ENCODE assay signal across 2 cellular contexts in genomic region chr16:70453117-70453890, GRCh38.
A peak's percentile ranks its signal among the peaks of the same experiment; 100 is the strongest.
TF ChIP-seq lines count a peak whose summit lies in the region.

No MANE protein-coding gene starts in this region.

TF ChIP-seq in K562, 482 proteins besides CTCF, POLR2A, EP300 and RAD21:
- TF ChIP-seq ASH1L (IDR thresholded peaks at IDR 0.05; ENCODE audit: borderline replicate concordance, low read depth, partially characterized antibody) (no peak), ZFX (CRISPR knock-in tag; IDR thresholded peaks at IDR 0.05) (no peak), BCOR (IDR thresholded peaks at IDR 0.05) (peak; percentile 68; the same call in 1 of the 2 replicates), MAFF (IDR thresholded peaks at IDR 0.05; ENCODE audit: low read length) (no peak), SMC3 (conservative IDR thresholded peaks at IDR 0.05; ENCODE audit: insufficient read depth, low read depth, low read length) (no peak), TBL1XR1 (IDR thresholded peaks at IDR 0.05; ENCODE audit: low read length in 2 of 2) (no peak), PHF20 (IDR thresholded peaks at IDR 0.05; ENCODE audit: partially characterized antibody) (no peak), SIRT6 (IDR thresholded peaks at IDR 0.05; ENCODE audit: low read depth, low read length) (no peak), MYNN (IDR thresholded peaks at IDR 0.05) (no peak), MYNN (CRISPR knock-in tag; IDR thresholded peaks at IDR 0.05) (no peak), HNRNPL (IDR thresholded peaks at IDR 0.05; ENCODE audit: low read depth, low read length) (no peak), ZEB2 (IDR thresholded peaks at IDR 0.05) (0 out of 2 replicates have a peak, but pooled peaks have one; percentile 11), VEZF1 (CRISPR knock-in tag; IDR thresholded peaks at IDR 0.05) (no peak), KDM1A (IDR thresholded peaks at IDR 0.05) (no peak), ZFP36 (IDR thresholded peaks at IDR 0.05; ENCODE audit: low read depth, low read length, partially characterized antibody) (no peak), TAF9B (IDR thresholded peaks at IDR 0.05; ENCODE audit: partially characterized antibody) (no peak), HMBOX1 (IDR thresholded peaks at IDR 0.05) (peak; percentile 21; the same call in 1 of the 2 replicates), ELF4 (CRISPR knock-in tag; IDR thresholded peaks at IDR 0.05) (no peak), SMAD1 (IDR thresholded peaks at IDR 0.05; ENCODE audit: low read depth, low read length, partially characterized antibody) (peak; percentile 6), ZNF76 (CRISPR knock-in tag; IDR thresholded peaks at IDR 0.05; ENCODE audit: borderline replicate concordance) (no peak), BCLAF1 (IDR thresholded peaks at IDR 0.05; ENCODE audit: borderline replicate concordance in 1 of 2, control insufficient read depth in 1 of 2, low read depth in 2 of 2, low read length in 1 of 2) (no peak), KDM5B (IDR thresholded peaks at IDR 0.05; ENCODE audit: insufficient replicate concordance, low read depth, low read length) (peak; percentile 0)
- TF ChIP-seq, protein P1, sequence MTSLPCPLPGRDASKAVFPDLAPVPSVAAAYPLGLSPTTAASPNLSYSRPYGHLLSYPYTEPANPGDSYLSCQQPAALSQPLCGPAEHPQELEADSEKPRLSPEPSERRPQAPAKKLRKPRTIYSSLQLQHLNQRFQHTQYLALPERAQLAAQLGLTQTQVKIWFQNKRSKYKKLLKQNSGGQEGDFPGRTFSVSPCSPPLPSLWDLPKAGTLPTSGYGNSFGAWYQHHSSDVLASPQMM (CRISPR knock-in tag; IDR thresholded peaks at IDR 0.05) = no peak
TF ChIP-seq in K562: peak in this region for 5.

TF ChIP-seq in liver, 16 proteins besides CTCF, POLR2A, EP300 and RAD21 (continued from another document):
- no peak for TF ChIP-seq TAF1 (conservative IDR thresholded peaks at IDR 0.05)
- TF ChIP-seq MAX (IDR thresholded peaks at IDR 0.05) = no peak
- no peak for TF ChIP-seq EGR1 (IDR thresholded peaks at IDR 0.05; ENCODE audit: low read depth in 2 of 2)
- TF ChIP-seq NR2F2 (IDR thresholded peaks at IDR 0.05) = no peak
- no peak for TF ChIP-seq GABPA (IDR thresholded peaks at IDR 0.05 in 1 of 2, conservative IDR thresholded peaks at IDR 0.05 in 1 of 2)
- no peak for TF ChIP-seq FOXA2 (IDR thresholded peaks at IDR 0.05)
- no peak for TF ChIP-seq HNF4G (IDR thresholded peaks at IDR 0.05)
- no peak for TF ChIP-seq HNF4A (conservative IDR thresholded peaks at IDR 0.05)
- TF ChIP-seq, protein P2, sequence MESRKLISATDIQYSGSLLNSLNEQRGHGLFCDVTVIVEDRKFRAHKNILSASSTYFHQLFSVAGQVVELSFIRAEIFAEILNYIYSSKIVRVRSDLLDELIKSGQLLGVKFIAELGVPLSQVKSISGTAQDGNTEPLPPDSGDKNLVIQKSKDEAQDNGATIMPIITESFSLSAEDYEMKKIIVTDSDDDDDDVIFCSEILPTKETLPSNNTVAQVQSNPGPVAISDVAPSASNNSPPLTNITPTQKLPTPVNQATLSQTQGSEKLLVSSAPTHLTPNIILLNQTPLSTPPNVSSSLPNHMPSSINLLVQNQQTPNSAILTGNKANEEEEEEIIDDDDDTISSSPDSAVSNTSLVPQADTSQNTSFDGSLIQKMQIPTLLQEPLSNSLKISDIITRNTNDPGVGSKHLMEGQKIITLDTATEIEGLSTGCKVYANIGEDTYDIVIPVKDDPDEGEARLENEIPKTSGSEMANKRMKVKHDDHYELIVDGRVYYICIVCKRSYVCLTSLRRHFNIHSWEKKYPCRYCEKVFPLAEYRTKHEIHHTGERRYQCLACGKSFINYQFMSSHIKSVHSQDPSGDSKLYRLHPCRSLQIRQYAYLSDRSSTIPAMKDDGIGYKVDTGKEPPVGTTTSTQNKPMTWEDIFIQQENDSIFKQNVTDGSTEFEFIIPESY (IDR thresholded peaks at IDR 0.05) = no peak
- TF ChIP-seq, protein P3, sequence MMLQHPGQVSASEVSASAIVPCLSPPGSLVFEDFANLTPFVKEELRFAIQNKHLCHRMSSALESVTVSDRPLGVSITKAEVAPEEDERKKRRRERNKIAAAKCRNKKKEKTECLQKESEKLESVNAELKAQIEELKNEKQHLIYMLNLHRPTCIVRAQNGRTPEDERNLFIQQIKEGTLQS (IDR thresholded peaks at IDR 0.05) = no peak
- no peak for TF ChIP-seq YY1 (IDR thresholded peaks at IDR 0.05)
- no peak for TF ChIP-seq JUND (IDR thresholded peaks at IDR 0.05)
- no peak for TF ChIP-seq RXRA (IDR thresholded peaks at IDR 0.05)
- TF ChIP-seq REST (IDR thresholded peaks at IDR 0.05) = no peak
- TF ChIP-seq FOXA1 (IDR thresholded peaks at IDR 0.05) = no peak
